19 cellular contexts compared by ENCODE assay signal in genomic region chr19:8682472-8682871, GRCh38. TPM values are rescaled to one million over a fixed set of nuclear protein-coding genes. Genes with fewer than 3 reads are reported as not detected.
DNase-seq lines count a peak whose midpoint lies in the region; ATAC-seq and TF ChIP-seq lines count a peak whose summit lies in the region.
"Had no signal": no experiment of that assay in that cellular context is flagged by ENCODE, and none has a peak within 500 bp of the region (broad histone marks: within the 10 kb centered on the region; RNA-seq: fewer than 3 reads in every experiment).

No MANE protein-coding gene starts in this region.

- no peaks in the 10 kb centered on the region for H3K9me3 ChIP-seq in HEK293 (ENCODE audit: control insufficient read depth, insufficient read depth, low read depth, low read length)
- H3K9me3 ChIP-seq: BLaER1, HAP-1 had no signal

- H3K4me3 ChIP-seq in HEK293 (ENCODE audit: low read depth, low read length): no peak overlapping the region
- H3K4me3 ChIP-seq: BLaER1, HAP-1 had no signal

- TF ChIP-seq CTCF in HEK293 (tag by site-specific recombination; IDR thresholded peaks at IDR 0.05): no peak

- peak; percentile 71 for ATAC-seq in activated T-helper 17 cell treated with anti-CD3 and anti-CD28 coated beads, Interleukin-2, amount 50 U/mL, for 72 hours (replicated peaks)
- no peak for ATAC-seq in HG03439 (IDR thresholded peaks at IDR 0.05; ENCODE audit: unreplicated experiment)

- no peak for DNase-seq in T-helper 2 cell treated with Interferon-gamma antibody and Interleukin-4, amounts not matched to agents 5 μg/mL and 100 μg/mL, for 36 hours (ENCODE audit: low spot score)
- DNase-seq in T-helper 2 cell (no peak), iPS-NIHi7 (ENCODE audit: extremely low spot score) (no peak)
- DNase-seq in activated naive CD4-positive, alpha-beta T cell treated with Interleukin-2 at 50 U/mL for 16 hours: no peak
- DNase-seq: CD4-positive, alpha-beta T cell; CD8-positive, alpha-beta memory T cell; DMS 273 treated with DMSO at 0.1 percent for 48 hours; DMS79; EL; GDM1; GOT3 had no signal

- no peaks in the 10 kb centered on the region for H3K4me1 ChIP-seq in HEK293 (ENCODE audit: control insufficient read depth, insufficient read depth, low read length)
- H3K4me1 ChIP-seq: HAP-1 had no signal

- H3K27ac ChIP-seq in HEK293 (ENCODE audit: extremely low read depth, low read depth, low read length): no peak overlapping the region
- H3K27ac ChIP-seq: 22Rv1, BLaER1 had no signal

- H3K36me3 Mint-ChIP-seq in T-helper 2 cell treated with Interferon-gamma antibody and Interleukin-4, amounts not matched to agents 5 μg/mL and 100 μg/mL, for 36 hours (ENCODE audit: low read depth): peaks cover 2% of the 10 kb centered on the region
- no peaks in the 10 kb centered on the region for H3K36me3 Mint-ChIP-seq in activated T-helper 17 cell treated with anti-CD3 and anti-CD28 coated beads, Interleukin-2, amount 50 U/mL, for 72 hours (ENCODE audit: low read depth)
- H3K36me3 Mint-ChIP-seq: CD14-positive monocyte had no signal

- peaks cover 18% of the 10 kb centered on the region for H3K9me3 Mint-ChIP-seq in T-helper 2 cell treated with Interferon-gamma antibody and Interleukin-4, amounts not matched to agents 5 μg/mL and 100 μg/mL, for 36 hours
- peaks cover 5% of the 10 kb centered on the region for H3K9me3 Mint-ChIP-seq in activated T-helper 17 cell treated with anti-CD3 and anti-CD28 coated beads, Interleukin-2, amount 50 U/mL, for 72 hours
- H3K9me3 Mint-ChIP-seq: CD4-positive, alpha-beta T cell had no signal

- H3K36me3 ChIP-seq in HEK293 (ENCODE audit: control insufficient read depth in 2 of 2, insufficient read depth in 1 of 2, low read length in 2 of 2): no peaks in the 10 kb centered on the region
- H3K36me3 ChIP-seq: BLaER1, HAP-1 had no signal

- peaks cover 6% of the 10 kb centered on the region for H3K27me3 Mint-ChIP-seq in T-helper 2 cell treated with Interferon-gamma antibody and Interleukin-4, amounts not matched to agents 5 μg/mL and 100 μg/mL, for 36 hours (ENCODE audit: low read depth)
- H3K27me3 Mint-ChIP-seq in activated T-helper 17 cell treated with anti-CD3 and anti-CD28 coated beads, Interleukin-2, amount 50 U/mL, for 72 hours: peaks cover 12% of the 10 kb centered on the region
- H3K27me3 Mint-ChIP-seq: CD4-positive, alpha-beta T cell had no signal

- H3K4me3 Mint-ChIP-seq in T-helper 2 cell treated with Interferon-gamma antibody and Interleukin-4, amounts not matched to agents 5 μg/mL and 100 μg/mL, for 36 hours: no peak overlapping the region
- H3K4me3 Mint-ChIP-seq in activated T-helper 17 cell treated with anti-CD3 and anti-CD28 coated beads, Interleukin-2, amount 50 U/mL, for 72 hours: no peak overlapping the region
- H3K4me3 Mint-ChIP-seq: B cell; CD14-positive monocyte; CD4-positive, alpha-beta T cell; CD8-positive, alpha-beta memory T cell had no signal

- peak overlapping the region; percentile 12 for H3K27ac Mint-ChIP-seq in T-helper 2 cell treated with Interferon-gamma antibody and Interleukin-4, amounts not matched to agents 5 μg/mL and 100 μg/mL, for 36 hours
- H3K27ac Mint-ChIP-seq in activated T-helper 17 cell treated with anti-CD3 and anti-CD28 coated beads, Interleukin-2, amount 50 U/mL, for 72 hours: no peak overlapping the region
- H3K27ac Mint-ChIP-seq: B cell; CD4-positive, alpha-beta T cell had no signal

- H3K4me1 Mint-ChIP-seq in T-helper 2 cell treated with Interferon-gamma antibody and Interleukin-4, amounts not matched to agents 5 μg/mL and 100 μg/mL, for 36 hours (ENCODE audit: low read depth): peaks cover 20% of the 10 kb centered on the region
- peaks cover 13% of the 10 kb centered on the region for H3K4me1 Mint-ChIP-seq in activated T-helper 17 cell treated with anti-CD3 and anti-CD28 coated beads, Interleukin-2, amount 50 U/mL, for 72 hours
- H3K4me1 Mint-ChIP-seq: B cell had no signal

- POLR2A ChIA-PET in HEK293 (lab: Yijun Ruan, JAX): no interaction called here

- CTCF ChIA-PET in HEK293 (lab: Yijun Ruan, JAX): no interaction called here

TF ChIP-seq in HEK293, 187 proteins besides CTCF, POLR2A, EP300 and RAD21:
- TF ChIP-seq ZNF530 (tag by site-specific recombination; IDR thresholded peaks at IDR 0.05; ENCODE audit: low read depth) (no peak), ZNF24 (tag by site-specific recombination; IDR thresholded peaks at IDR 0.05) (peak; percentile 63; the same call in 1 of the 2 replicates), ZNF366 (tag by site-specific recombination; conservative IDR thresholded peaks at IDR 0.05) (peak; percentile 52; the same call in 1 of the 2 replicates)

RNA-seq across cellular contexts. Expression of gene ACTL9, which starts 16.1 kb away (rescaled TPM):
- total RNA-seq in activated T-helper 17 cell treated with anti-CD3 and anti-CD28 coated beads, Interleukin-2, amount 50 U/mL, for 72 hours: not detected
- total RNA-seq: B cell; CD4-positive, alpha-beta T cell; CD8-positive, alpha-beta memory T cell had no signal

RNA-seq across cellular contexts. Expression of gene OR2Z1, which starts 39.0 kb away (rescaled TPM):
- not detected for total RNA-seq in activated T-helper 17 cell treated with anti-CD3 and anti-CD28 coated beads, Interleukin-2, amount 50 U/mL, for 72 hours
- total RNA-seq: B cell; CD4-positive, alpha-beta T cell; CD8-positive, alpha-beta memory T cell had no signal

RNA-seq across cellular contexts. Expression of gene NFILZ, which starts 52.0 kb away (rescaled TPM):
- total RNA-seq in activated T-helper 17 cell treated with anti-CD3 and anti-CD28 coated beads, Interleukin-2, amount 50 U/mL, for 72 hours: not detected
- total RNA-seq: B cell; CD4-positive, alpha-beta T cell; CD8-positive, alpha-beta memory T cell had no signal
